ENCODE assay signal across 20 cellular contexts in the genomic region with DNA sequence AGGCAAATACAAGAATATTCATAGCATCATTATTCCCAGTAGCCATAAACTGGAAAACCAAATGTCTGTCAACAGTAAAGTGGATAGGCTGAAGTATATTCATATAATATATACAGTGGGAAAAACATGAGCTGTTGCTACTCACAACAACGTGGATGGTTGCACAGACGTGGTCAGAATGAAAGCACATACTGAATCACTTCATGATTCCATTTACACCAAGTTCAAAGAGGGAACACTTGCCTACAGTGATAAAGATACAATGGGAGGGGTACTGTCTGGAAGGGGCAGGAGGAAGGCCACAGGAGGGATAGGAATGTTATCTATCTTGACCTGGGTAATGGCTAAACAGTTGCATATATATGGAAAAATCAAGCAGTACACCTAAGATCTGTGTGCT. TPM values are rescaled to one million over a fixed set of nuclear protein-coding genes. Genes with fewer than 3 reads are reported as not detected.
A peak's percentile ranks its signal among the peaks of the same experiment; 100 is the strongest.
DNase-seq lines count a peak whose midpoint lies in the region; ATAC-seq and TF ChIP-seq lines count a peak whose summit lies in the region.
"Had no signal": no experiment of that assay in that cellular context is flagged by ENCODE, and none has a peak within 500 bp of the region (broad histone marks: within the 10 kb centered on the region; RNA-seq: fewer than 3 reads in every experiment).

No MANE protein-coding gene starts in this region.

- H3K4me3 Mint-ChIP-seq in WTC11: no peak overlapping the region
- H3K4me3 Mint-ChIP-seq in CD4-positive, alpha-beta memory T cell: no peak overlapping the region
- H3K4me3 Mint-ChIP-seq: activated T-cell treated with anti-CD3 and anti-CD28 coated beads, Interleukin-2, amount 50 U/mL, for 72 hours; memory B cell; naive thymus-derived CD8-positive, alpha-beta T cell; T-helper 17 cell had no signal

- DNase-seq in WTC11 (ENCODE audit: low spot score): no peak
- no peak for DNase-seq in substantia nigra (lab: John Stamatoyannopoulos, UW)
- no peak for DNase-seq in NCI-H2029 treated with DMSO at 0.1 percent for 48 hours (lab: John Stamatoyannopoulos, UW)
- no peak for DNase-seq in CD4-positive, alpha-beta memory T cell
- DNase-seq in stimulated activated naive CD4-positive, alpha-beta T cell (lab: John Stamatoyannopoulos, UW): no peak
- DNase-seq: activated T-cell treated with anti-CD3 and anti-CD28 coated beads, Interleukin-2, amount 50 U/mL, for 72 hours; body of pancreas; colonic mucosa; hippocampal formation; naive thymus-derived CD8-positive, alpha-beta T cell; NCI-H2081; NCI-H510A treated with DMSO at 0.1 percent for 48 hours; posterior cingulate gyrus; SIG-M5; stimulated activated CD4-positive, alpha-beta T cell treated with anti-CD3 and anti-CD28 coated beads, Interleukin-4, amount 100 ng/mL, for 1 hour; T-helper 17 cell had no signal

- ATAC-seq in GM18870 (IDR thresholded peaks at IDR 0.05; ENCODE audit: unreplicated experiment) (peak; percentile 64), HG02884 (IDR thresholded peaks at IDR 0.05; ENCODE audit: unreplicated experiment) (peak; percentile 85), WTC11 (peak; percentile 24; the same call in 1 of the 2 replicates)
- ATAC-seq: body of pancreas; naive thymus-derived CD8-positive, alpha-beta T cell; T-helper 17 cell had no signal

- no peaks in the 10 kb centered on the region for H3K27me3 ChIP-seq in CD4-positive, alpha-beta memory T cell (ENCODE audit: insufficient read depth, low read length)
- H3K27me3 ChIP-seq: body of pancreas, colonic mucosa had no signal

- peaks cover 25% of the 10 kb centered on the region for H3K9me3 Mint-ChIP-seq in WTC11
- H3K9me3 Mint-ChIP-seq in CD4-positive, alpha-beta memory T cell: peaks cover 0 to 6% (median 0%) of the 10 kb centered on the region in 8 donors
- H3K9me3 Mint-ChIP-seq: activated naive CD4-positive, alpha-beta T cell treated with anti-CD3 and anti-CD28 coated beads, Interleukin-2, amount 50 U/mL, for 72 hours; activated T-cell treated with anti-CD3 and anti-CD28 coated beads, Interleukin-2, amount 50 U/mL, for 72 hours; memory B cell had no signal

- no peak overlapping the region for H3K4me3 ChIP-seq in CD4-positive, alpha-beta memory T cell (ENCODE audit: low read length in 2 of 2)
- H3K4me3 ChIP-seq: body of pancreas, colonic mucosa had no signal

- H3K36me3 ChIP-seq in CD4-positive, alpha-beta memory T cell (ENCODE audit: insufficient read depth, low read length): no peaks in the 10 kb centered on the region
- H3K36me3 ChIP-seq: colonic mucosa had no signal

- POLR2A ChIA-PET in WTC11 (lab: Charles Lee): no interaction called here
- POLR2A ChIA-PET in CD4-positive, alpha-beta memory T cell (lab: Charles Lee; ENCODE audit: partially characterized antibody): no interaction called here

- intact Hi-C loops in CD4-positive, alpha-beta memory T cell (cut with micrococcal nuclease): no loop called here

- TF ChIP-seq CTCF in WTC11 (IDR thresholded peaks at IDR 0.05): no peak

- H3K27ac Mint-ChIP-seq in WTC11: no peak overlapping the region
- no peak overlapping the region for H3K27ac Mint-ChIP-seq in CD4-positive, alpha-beta memory T cell
- H3K27ac Mint-ChIP-seq: activated naive CD4-positive, alpha-beta T cell treated with anti-CD3 and anti-CD28 coated beads, Interleukin-2, amount 50 U/mL, for 72 hours; activated T-cell treated with anti-CD3 and anti-CD28 coated beads, Interleukin-2, amount 50 U/mL, for 72 hours; memory B cell; naive thymus-derived CD8-positive, alpha-beta T cell; T-helper 17 cell had no signal

- peaks cover 7% of the 10 kb centered on the region for H3K36me3 Mint-ChIP-seq in WTC11
- H3K36me3 Mint-ChIP-seq in CD4-positive, alpha-beta memory T cell: no peaks in the 10 kb centered on the region
- H3K36me3 Mint-ChIP-seq: activated naive CD4-positive, alpha-beta T cell treated with anti-CD3 and anti-CD28 coated beads, Interleukin-2, amount 50 U/mL, for 72 hours; memory B cell had no signal

- CTCF ChIA-PET in WTC11 (lab: Charles Lee): interaction anchor here (1.5 kb wide), 2 partner anchors 213 to 261 kb away, joined by 3 to 4 read pairs; no protein-coding TSS in a partner anchor
- CTCF ChIA-PET in CD4-positive, alpha-beta memory T cell (lab: Charles Lee; ENCODE audit: partially characterized antibody): no interaction called here

- peaks cover 22% of the 10 kb centered on the region for H3K4me1 Mint-ChIP-seq in WTC11
- H3K4me1 Mint-ChIP-seq in CD4-positive, alpha-beta memory T cell: no peaks in the 10 kb centered on the region
- H3K4me1 Mint-ChIP-seq: memory B cell; naive thymus-derived CD8-positive, alpha-beta T cell; T-helper 17 cell had no signal

- peak overlapping the region; percentile 31 for H3K27ac ChIP-seq in substantia nigra (ENCODE audit: low read depth, low read length, poor library complexity, severe bottlenecking)
- no peak overlapping the region for H3K27ac ChIP-seq in CD4-positive, alpha-beta memory T cell (ENCODE audit: low read depth, low read length)
- H3K27ac ChIP-seq: body of pancreas, colonic mucosa had no signal

- no peaks in the 10 kb centered on the region for H3K9me3 ChIP-seq in CD4-positive, alpha-beta memory T cell (ENCODE audit: control insufficient read depth in 1 of 2, low read length in 2 of 2)
- H3K9me3 ChIP-seq: body of pancreas, colonic mucosa had no signal

- H3K4me1 ChIP-seq in CD4-positive, alpha-beta memory T cell (ENCODE audit: insufficient read depth, low read length): no peaks in the 10 kb centered on the region
- H3K4me1 ChIP-seq: colonic mucosa had no signal

- H3K27me3 Mint-ChIP-seq in WTC11 (ENCODE audit: low read depth): no peaks in the 10 kb centered on the region
- peaks cover 0 to 3% of the 10 kb centered on the region in 2 donors for H3K27me3 Mint-ChIP-seq in CD4-positive, alpha-beta memory T cell

TF ChIP-seq in WTC11, 78 proteins besides CTCF, POLR2A, EP300 and RAD21:
- TF ChIP-seq CBFB (CRISPR knock-in tag; IDR thresholded peaks at IDR 0.05; ENCODE audit: low read depth) (no peak), JAZF1 (CRISPR knock-in tag; IDR thresholded peaks at IDR 0.05) (no peak), CREB1 (CRISPR knock-in tag; IDR thresholded peaks at IDR 0.05) (no peak), IRF2 (CRISPR knock-in tag; IDR thresholded peaks at IDR 0.05; ENCODE audit: borderline replicate concordance, low read depth) (no peak), ZNF317 (CRISPR knock-in tag; IDR thresholded peaks at IDR 0.05; ENCODE audit: borderline replicate concordance, low read depth) (no peak)
- TF ChIP-seq, protein P1, sequence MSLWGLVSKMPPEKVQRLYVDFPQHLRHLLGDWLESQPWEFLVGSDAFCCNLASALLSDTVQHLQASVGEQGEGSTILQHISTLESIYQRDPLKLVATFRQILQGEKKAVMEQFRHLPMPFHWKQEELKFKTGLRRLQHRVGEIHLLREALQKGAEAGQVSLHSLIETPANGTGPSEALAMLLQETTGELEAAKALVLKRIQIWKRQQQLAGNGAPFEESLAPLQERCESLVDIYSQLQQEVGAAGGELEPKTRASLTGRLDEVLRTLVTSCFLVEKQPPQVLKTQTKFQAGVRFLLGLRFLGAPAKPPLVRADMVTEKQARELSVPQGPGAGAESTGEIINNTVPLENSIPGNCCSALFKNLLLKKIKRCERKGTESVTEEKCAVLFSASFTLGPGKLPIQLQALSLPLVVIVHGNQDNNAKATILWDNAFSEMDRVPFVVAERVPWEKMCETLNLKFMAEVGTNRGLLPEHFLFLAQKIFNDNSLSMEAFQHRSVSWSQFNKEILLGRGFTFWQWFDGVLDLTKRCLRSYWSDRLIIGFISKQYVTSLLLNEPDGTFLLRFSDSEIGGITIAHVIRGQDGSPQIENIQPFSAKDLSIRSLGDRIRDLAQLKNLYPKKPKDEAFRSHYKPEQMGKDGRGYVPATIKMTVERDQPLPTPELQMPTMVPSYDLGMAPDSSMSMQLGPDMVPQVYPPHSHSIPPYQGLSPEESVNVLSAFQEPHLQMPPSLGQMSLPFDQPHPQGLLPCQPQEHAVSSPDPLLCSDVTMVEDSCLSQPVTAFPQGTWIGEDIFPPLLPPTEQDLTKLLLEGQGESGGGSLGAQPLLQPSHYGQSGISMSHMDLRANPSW (CRISPR knock-in tag; conservative IDR thresholded peaks at IDR 0.05; ENCODE audit: low read depth): no peak

RNA-seq across cellular contexts. Expression of gene APBB2, which starts 25.3 kb away (rescaled TPM):
- total RNA-seq in WTC11 (2021): 43.2 to 49.0 TPM (median 48.5 TPM) in 3 replicates
- under 1 TPM; 0.50 to 0.58 TPM for total RNA-seq in CD4-positive, alpha-beta memory T cell
- not detected for polyA plus RNA-seq in CD4-positive, alpha-beta memory T cell
- polyA plus RNA-seq: naive thymus-derived CD8-positive, alpha-beta T cell had no signal

Comparison
In these comparisons a context has a peak if more than half of its experiments do, and no peak if none do; other contexts are left out.
1. ATAC-seq: peak in every context shown above with its lines; median percentile 85 in HG02884; 64 in GM18870; 24 in WTC11.
2. RNA of gene APBB2, which starts 25.3 kb away (total RNA-seq): 43.2 to 49.0 TPM in WTC11; 0.50 to 0.58 TPM in CD4-positive, alpha-beta memory T cell; every median in the first group is over 10 times any median in the second.